In genomic region chr7:130417215-130417614, GRCh38 we compare ENCODE assay signal across 19 cellular contexts. TPM values are rescaled to one million over a fixed set of nuclear protein-coding genes. Genes with fewer than 3 reads are reported as not detected.
DNase-seq lines count a peak whose midpoint lies in the region; ATAC-seq and TF ChIP-seq lines count a peak whose summit lies in the region.
"Had no signal": no experiment of that assay in that cellular context is flagged by ENCODE, and none has a peak within 500 bp of the region (broad histone marks: within the 10 kb centered on the region; RNA-seq: fewer than 3 reads in every experiment).

No MANE protein-coding gene starts in this region.

- no peak overlapping the region for H4K8ac ChIP-seq in trophoblast cell (ENCODE audit: low read depth, low read length)

- no peaks in the 10 kb centered on the region for H3K36me3 Mint-ChIP-seq in T-cell

- H2AFZ ChIP-seq in trophoblast cell (ENCODE audit: insufficient read depth, low read length, poor library complexity): no peak overlapping the region
- H2AFZ ChIP-seq: PC-9 had no signal

- TF ChIP-seq POLR2A in vagina (IDR thresholded peaks at IDR 0.05): no peak

- H2BK12ac ChIP-seq in trophoblast cell (ENCODE audit: low read length): peak overlapping the region; percentile 23

- no peaks in the 10 kb centered on the region for H3K9me3 Mint-ChIP-seq in T-cell

- H3K27me3 Mint-ChIP-seq in T-cell: no peaks in the 10 kb centered on the region

- no peak overlapping the region for H3K4me3 ChIP-seq in trophoblast cell (ENCODE audit: low read depth, low read length)
- H3K4me3 ChIP-seq in vagina: no peak overlapping the region
- H3K4me3 ChIP-seq in H7 (ENCODE audit: insufficient read depth, low read depth, low read length): no peak overlapping the region
- H3K4me3 ChIP-seq in A673 (ENCODE audit: low read depth, low read length, poor library complexity, severe bottlenecking): no peak overlapping the region
- H3K4me3 ChIP-seq: PC-9, right atrium auricular region had no signal

- H2BK120ac ChIP-seq in trophoblast cell (ENCODE audit: insufficient read depth, low read length, poor library complexity): no peak overlapping the region

- TF ChIP-seq CTCF in vagina (IDR thresholded peaks at IDR 0.05): no peak
- no peak for TF ChIP-seq CTCF in A673 (conservative IDR thresholded peaks at IDR 0.05; ENCODE audit: low read depth, low read length)

- peak; percentile 21 for DNase-seq in GF-D8 (lab: John Stamatoyannopoulos, UW)
- peak in 7 of 34 experiments; percentile 6 to 45 (median 12) for DNase-seq in T-cell
- DNase-seq in trophoblast cell: no peak
- DNase-seq in vagina (ENCODE audit: extremely low spot score in 2 of 2): no peak
- no peak for DNase-seq in H7
- no peak for DNase-seq in NCI-H2029 (lab: John Stamatoyannopoulos, UW)
- DNase-seq in A673 (ENCODE audit: low spot score): no peak
- DNase-seq: BE2C; central memory CD4-positive, alpha-beta T cell; EL; glutamatergic neuron; NCI-H1105; NCI-H345; PC-9; stimulated activated CD4-positive, alpha-beta T cell treated with anti-CD3 and anti-CD28 coated beads, Interleukin-2, amount 100 ng/mL, for 48 hours had no signal

- no peaks in the 10 kb centered on the region for H3K79me2 ChIP-seq in trophoblast cell (ENCODE audit: control insufficient read depth, insufficient read depth, low read length, poor library complexity)

- intact Hi-C loops in vagina (cut with DNase I) (no loop called here), A673 (cut with micrococcal nuclease; ENCODE audit: unreplicated experiment) (no loop called here)

- H3K23ac ChIP-seq in trophoblast cell (ENCODE audit: low read length): no peak overlapping the region

- peak; percentile 43 to 76 (median 64) for ATAC-seq in T-cell (replicated peaks in 1 of 4)
- ATAC-seq: HepG2 had no signal

- H2BK5ac ChIP-seq in trophoblast cell (ENCODE audit: low read depth, low read length, poor library complexity): no peak overlapping the region

- no peaks in the 10 kb centered on the region for H3K9me3 ChIP-seq in trophoblast cell (ENCODE audit: insufficient read depth, low read depth, low read length)
- H3K9me3 ChIP-seq in vagina: no peaks in the 10 kb centered on the region
- H3K9me3 ChIP-seq in A673 (ENCODE audit: low read depth, low read length, poor library complexity, severe bottlenecking): no peaks in the 10 kb centered on the region
- H3K9me3 ChIP-seq: BE2C, right atrium auricular region had no signal

- H3K4me3 Mint-ChIP-seq in T-cell: peak overlapping the region; percentile 31 to 55 (median 49)

- no peak overlapping the region for H3K4me2 ChIP-seq in trophoblast cell (ENCODE audit: low read length)
- H3K4me2 ChIP-seq: PC-9 had no signal

- POLR2A ChIA-PET in T-cell (lab: Charles Lee) (interaction anchor here in 1 of 2 donors (0.6 to 0.9 kb wide), 2 partner anchors 15 to 1371 kb away, joined by 4 to 6 read pairs; no protein-coding TSS in a partner anchor), A673 (lab: Charles Lee; ENCODE audit: low non-redundant PET) (no interaction called here)

- H3K36me3 ChIP-seq in trophoblast cell (ENCODE audit: control insufficient read depth in 1 of 2, insufficient read depth in 2 of 2, low read length in 2 of 2) (no peaks in the 10 kb centered on the region), vagina (no peaks in the 10 kb centered on the region), H7 (replicated peaks; ENCODE audit: control insufficient read depth, insufficient read depth, low read length) (no peaks in the 10 kb centered on the region), A673 (ENCODE audit: insufficient read depth, low read length, poor library complexity, severe bottlenecking) (no peaks in the 10 kb centered on the region)
- H3K36me3 ChIP-seq: BE2C, right atrium auricular region had no signal

- peak overlapping the region; percentile 48 for H3K9ac ChIP-seq in trophoblast cell (ENCODE audit: low read length)

- WGBS in trophoblast cell (ENCODE audit: extremely low coverage, insufficient coverage, insufficient read length): no CpG with 5 or more reads among the region's 5 CpGs

- H3K27ac Mint-ChIP-seq in T-cell: peak overlapping the region; percentile 88 to 97

- no peak overlapping the region for H3K18ac ChIP-seq in trophoblast cell (ENCODE audit: low read length)

- BruUV-seq in A673 (replicated peaks; lab: Mats Ljungman, UMichigan): no TSS peak

- no peak overlapping the region for H3K14ac ChIP-seq in trophoblast cell (ENCODE audit: low read length)

- H3K27me3 ChIP-seq in trophoblast cell (ENCODE audit: insufficient read depth, low read length): no peaks in the 10 kb centered on the region
- no peaks in the 10 kb centered on the region for H3K27me3 ChIP-seq in vagina
- no peaks in the 10 kb centered on the region for H3K27me3 ChIP-seq in H7 (ENCODE audit: control insufficient read depth, insufficient read depth, low read length)
- no peaks in the 10 kb centered on the region for H3K27me3 ChIP-seq in A673 (replicated peaks; ENCODE audit: insufficient read depth, low read depth, low read length, poor library complexity)
- H3K27me3 ChIP-seq: BE2C, right atrium auricular region had no signal

- H4K12ac ChIP-seq in trophoblast cell (ENCODE audit: low read depth, low read length): no peak overlapping the region

- no peak overlapping the region for H4K91ac ChIP-seq in trophoblast cell (ENCODE audit: low read depth, low read length)

- H3K4ac ChIP-seq in trophoblast cell (ENCODE audit: low read depth, low read length): no peak overlapping the region

- peaks cover 73 to 82% (median 80%) of the 10 kb centered on the region in 3 donors for H3K4me1 Mint-ChIP-seq in T-cell

- H3K27ac ChIP-seq in cingulate gyrus (ENCODE audit: low read depth, low read length) (peak overlapping the region; percentile 20), trophoblast cell (ENCODE audit: low read depth, low read length) (no peak overlapping the region), vagina (no peak overlapping the region), A673 (ENCODE audit: low read depth, low read length, poor library complexity, severe bottlenecking) (no peak overlapping the region)
- H3K27ac ChIP-seq: right atrium auricular region had no signal

- no peak overlapping the region for H2AK5ac ChIP-seq in trophoblast cell (ENCODE audit: low read length)

- peaks cover 10% of the 10 kb centered on the region for H3K79me1 ChIP-seq in trophoblast cell (ENCODE audit: low read length)

- CTCF ChIA-PET in T-cell (lab: Charles Lee) (interaction anchor here in 1 of 2 donors (0.6 kb wide), 1 partner anchor 205 kb away, joined by 3 read pairs; no protein-coding TSS in a partner anchor), A673 (lab: Charles Lee) (no interaction called here)

- peaks cover 3 to 8% of the 10 kb centered on the region in 2 experiments for H3K4me1 ChIP-seq in trophoblast cell (ENCODE audit: control insufficient read depth in 1 of 2, insufficient read depth in 2 of 2, low read length in 2 of 2)
- no peaks in the 10 kb centered on the region for H3K4me1 ChIP-seq in vagina
- peaks cover 13% of the 10 kb centered on the region for H3K4me1 ChIP-seq in A673 (ENCODE audit: insufficient read depth, low read length, poor library complexity, severe bottlenecking)
- H3K4me1 ChIP-seq: right atrium auricular region had no signal

RNA-seq across cellular contexts. Expression of gene CEP41, which starts 23.6 kb away (rescaled TPM):
- total RNA-seq in T-cell (10 to 100 TPM in 1 of 5 donors, 1 to 10 TPM in 4; 6.3 to 13.6 (median 9.2) TPM), vagina (4.7 TPM), A673 (2021) (25.0 and 25.7 TPM in 2 replicates)
- 13.5 and 14.0 TPM in 2 replicates for polyA plus RNA-seq in trophoblast cell (2013)
- total RNA-seq in H7 (2014; rRNA removed; shearing (Covaris generic)): 6.9 and 8.1 TPM in 2 replicates

RNA-seq across cellular contexts. Expression of gene CPA1, which starts 36.9 kb away (rescaled TPM):
- total RNA-seq in T-cell: 10 to 100 TPM in 3 of 5 donors, not detected in 2; 15.8 to 22.5 (median 16.0) TPM
- 0.14 TPM in 2 replicates for polyA plus RNA-seq in trophoblast cell (2013)
- total RNA-seq in vagina: not detected
- 0.17 TPM in 1 of 2 replicates, not detected in the other for total RNA-seq in H7 (2014; rRNA removed; shearing (Covaris generic))
- not detected in 2 replicates for total RNA-seq in A673 (2021)
- total RNA-seq: kidney epithelial cell, PC-9, right atrium auricular region had no signal
